In the genomic region with DNA sequence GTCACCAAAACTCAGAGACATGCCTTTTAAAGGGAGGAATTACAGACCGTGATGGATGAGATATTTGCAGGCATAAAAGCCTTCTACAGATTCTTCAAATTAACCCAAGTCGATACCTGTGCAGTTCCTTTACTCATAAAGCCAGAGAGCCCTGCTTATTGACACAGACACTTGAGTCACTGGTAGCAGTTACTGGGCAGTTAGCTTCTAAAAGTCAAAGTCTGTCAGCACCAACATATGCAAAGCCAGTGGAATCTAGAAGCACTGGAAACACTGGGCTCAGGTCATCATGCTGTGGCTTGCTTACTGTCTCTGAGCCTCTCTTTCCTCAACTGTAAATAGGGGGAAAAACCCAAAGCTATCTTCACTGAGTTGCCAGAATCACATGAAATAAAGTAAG, we compare ENCODE assay signal across 29 cellular contexts. TPM values are rescaled to one million over a fixed set of nuclear protein-coding genes. Genes with fewer than 3 reads are reported as not detected.
DNase-seq lines count a peak whose midpoint lies in the region; ATAC-seq and TF ChIP-seq lines count a peak whose summit lies in the region.
"Had no signal": no experiment of that assay in that cellular context is flagged by ENCODE, and none has a peak within 500 bp of the region (broad histone marks: within the 10 kb centered on the region; RNA-seq: fewer than 3 reads in every experiment).

No MANE protein-coding gene starts in this region.

- H3K4me1 Mint-ChIP-seq in GM23338, result no peaks in the 10 kb centered on the region
- H3K4me1 Mint-ChIP-seq in activated CD4-positive, alpha-beta memory T cell treated with anti-CD3 and anti-CD28 coated beads for 36 hours (ENCODE audit: low read depth), result peaks cover 16% of the 10 kb centered on the region
- H3K4me1 Mint-ChIP-seq in CD4-positive, alpha-beta T cell (ENCODE audit: low read depth), result no peaks in the 10 kb centered on the region
- H3K4me1 Mint-ChIP-seq: activated B cell treated with CpG ODN at 0.5 μM for 24 hours had no signal

- no peak overlapping the region for H3K27ac Mint-ChIP-seq in GM23338
- H3K27ac Mint-ChIP-seq in activated CD4-positive, alpha-beta memory T cell treated with anti-CD3 and anti-CD28 coated beads for 36 hours, result no peak overlapping the region
- H3K27ac Mint-ChIP-seq in CD4-positive, alpha-beta T cell, result no peak overlapping the region
- H3K27ac Mint-ChIP-seq: activated B cell treated with CpG ODN at 0.5 μM for 24 hours had no signal

- POLR2A ChIA-PET in activated CD4-positive, alpha-beta memory T cell treated with anti-CD3 and anti-CD28 coated beads for 36 hours (lab: Charles Lee), result no interaction called here
- POLR2A ChIA-PET in CD4-positive, alpha-beta T cell (lab: Charles Lee), result no interaction called here

- H3K9me2 ChIP-seq in GM23338 (ENCODE audit: insufficient read depth), result no peaks in the 10 kb centered on the region

- H3K27me3 Mint-ChIP-seq in GM23338 (ENCODE audit: insufficient read depth, low read depth, poor library complexity), result peaks cover 10% of the 10 kb centered on the region
- H3K27me3 Mint-ChIP-seq in activated CD4-positive, alpha-beta memory T cell treated with anti-CD3 and anti-CD28 coated beads for 36 hours, result peaks cover 8% of the 10 kb centered on the region
- no peaks in the 10 kb centered on the region for H3K27me3 Mint-ChIP-seq in CD4-positive, alpha-beta T cell

- TF ChIP-seq CTCF in GM23338 (conservative IDR thresholded peaks at IDR 0.05; ENCODE audit: low read depth in 2 of 2) (no peak), left lung (IDR thresholded peaks at IDR 0.05) (no peak)
- TF ChIP-seq CTCF in CD4-positive, alpha-beta T cell (IDR thresholded peaks at IDR 0.05), result no peak

- H3K9me3 ChIP-seq in endocrine pancreas (ENCODE audit: control insufficient read depth, low read length) (no peaks in the 10 kb centered on the region), left lung (no peaks in the 10 kb centered on the region)
- H3K9me3 ChIP-seq in CD4-positive, alpha-beta T cell (ENCODE audit: control insufficient read depth, low read length), result no peaks in the 10 kb centered on the region
- H3K9me3 ChIP-seq: BLaER1, esophagus squamous epithelium, gastrocnemius medialis, lower lobe of right lung, SJSA1, spleen, tibial artery had no signal

- H3K9me3 Mint-ChIP-seq in GM23338, result no peaks in the 10 kb centered on the region
- no peaks in the 10 kb centered on the region for H3K9me3 Mint-ChIP-seq in activated CD4-positive, alpha-beta memory T cell treated with anti-CD3 and anti-CD28 coated beads for 36 hours
- no peaks in the 10 kb centered on the region for H3K9me3 Mint-ChIP-seq in CD4-positive, alpha-beta T cell
- H3K9me3 Mint-ChIP-seq: activated B cell treated with CpG ODN at 0.5 μM for 24 hours had no signal

- CTCF ChIA-PET in activated CD4-positive, alpha-beta memory T cell treated with anti-CD3 and anti-CD28 coated beads for 36 hours (lab: Charles Lee), result interaction anchor here (1.0 kb wide), 1 partner anchor 25 kb away, joined by 4 read pairs; no protein-coding TSS in a partner anchor
- CTCF ChIA-PET in CD4-positive, alpha-beta T cell (lab: Charles Lee), result no interaction called here

- no peak overlapping the region for H3K4me3 ChIP-seq in GM23338
- H3K4me3 ChIP-seq in endocrine pancreas (ENCODE audit: control insufficient read depth, insufficient read depth, low read length), result peak overlapping the region; percentile 30
- H3K4me3 ChIP-seq in left lung, result no peak overlapping the region
- H3K4me3 ChIP-seq: BLaER1, cardiac muscle cell, coronary artery, esophagus squamous epithelium, gastrocnemius medialis, lower lobe of right lung, SJSA1, spleen, tibial artery had no signal

- H3K27ac ChIP-seq in GM23338 (ENCODE audit: low read depth) (no peak overlapping the region), left lung (no peak overlapping the region)
- H3K27ac ChIP-seq in CD4-positive, alpha-beta T cell (ENCODE audit: low read depth, low read length), result no peak overlapping the region
- H3K27ac ChIP-seq: BLaER1, cardiac muscle cell, coronary artery, esophagus squamous epithelium, gastrocnemius medialis, KMS-11, lower lobe of right lung, parathyroid adenoma, SJSA1, spleen, tibial artery had no signal

- no peaks in the 10 kb centered on the region for H3K36me3 Mint-ChIP-seq in GM23338 (ENCODE audit: low read depth)
- H3K36me3 Mint-ChIP-seq in activated CD4-positive, alpha-beta memory T cell treated with anti-CD3 and anti-CD28 coated beads for 36 hours, result no peaks in the 10 kb centered on the region
- no peaks in the 10 kb centered on the region for H3K36me3 Mint-ChIP-seq in CD4-positive, alpha-beta T cell (ENCODE audit: low read depth)

- 0 out of 2 replicates have a peak overlapping the region, but pooled peaks have one; percentile 28 for H2AFZ ChIP-seq in GM23338
- H2AFZ ChIP-seq: parathyroid adenoma had no signal

- H3K79me2 ChIP-seq in GM23338 (replicated peaks; ENCODE audit: insufficient read depth), result no peaks in the 10 kb centered on the region
- H3K79me2 ChIP-seq: parathyroid adenoma had no signal

- H3K36me3 ChIP-seq in GM23338 (ENCODE audit: insufficient read depth) (no peaks in the 10 kb centered on the region), endocrine pancreas (ENCODE audit: control insufficient read depth, insufficient read depth, low read length) (no peaks in the 10 kb centered on the region), left lung (no peaks in the 10 kb centered on the region)
- H3K36me3 ChIP-seq: BLaER1, cardiac muscle cell, esophagus squamous epithelium, gastrocnemius medialis, lower lobe of right lung, SJSA1, spleen, tibial artery had no signal

- peaks cover 4% of the 10 kb centered on the region; the same call in 1 of the 2 replicates for H3K4me1 ChIP-seq in GM23338 (ENCODE audit: insufficient read depth)
- H3K4me1 ChIP-seq in endocrine pancreas (ENCODE audit: control insufficient read depth, insufficient read depth, low read length), result no peaks in the 10 kb centered on the region
- H3K4me1 ChIP-seq in left lung, result peaks cover 0 to 5% of the 10 kb centered on the region in 2 donors
- H3K4me1 ChIP-seq: lower lobe of right lung, parathyroid adenoma had no signal

- no peak overlapping the region for H3K9ac ChIP-seq in endocrine pancreas (ENCODE audit: control insufficient read depth, insufficient read depth, low read length)
- H3K9ac ChIP-seq: BLaER1, KMS-11, parathyroid adenoma had no signal

- no peaks in the 10 kb centered on the region for H4K20me1 ChIP-seq in GM23338 (replicated peaks; ENCODE audit: insufficient read depth)
- H4K20me1 ChIP-seq: BLaER1 had no signal

- no peak overlapping the region for H3K4me2 ChIP-seq in GM23338
- H3K4me2 ChIP-seq: BLaER1, KMS-11 had no signal

- H3K4me3 Mint-ChIP-seq in GM23338, result no peak overlapping the region
- no peak overlapping the region for H3K4me3 Mint-ChIP-seq in activated CD4-positive, alpha-beta memory T cell treated with anti-CD3 and anti-CD28 coated beads for 36 hours
- no peak overlapping the region for H3K4me3 Mint-ChIP-seq in CD4-positive, alpha-beta T cell
- H3K4me3 Mint-ChIP-seq: activated B cell treated with CpG ODN at 0.5 μM for 24 hours had no signal

- H3F3A ChIP-seq in GM23338 (replicated peaks; ENCODE audit: low read depth), result no peaks in the 10 kb centered on the region

- ATAC-seq in GM23338, result no peak
- peak; percentile 21 for ATAC-seq in left lung
- ATAC-seq in CD4-positive, alpha-beta T cell (ENCODE audit: poor library complexity), result no peak
- no peak for ATAC-seq in GM19328 (IDR thresholded peaks at IDR 0.05; ENCODE audit: unreplicated experiment)
- ATAC-seq: gastrocnemius medialis, lower lobe of right lung, right cardiac atrium had no signal

- no peaks in the 10 kb centered on the region for H3K27me3 ChIP-seq in GM23338 (ENCODE audit: insufficient read depth)
- no peaks in the 10 kb centered on the region for H3K27me3 ChIP-seq in endocrine pancreas (ENCODE audit: control insufficient read depth, insufficient read depth, low read length)
- no peaks in the 10 kb centered on the region for H3K27me3 ChIP-seq in left lung
- no peaks in the 10 kb centered on the region for H3K27me3 ChIP-seq in CD4-positive, alpha-beta T cell (ENCODE audit: control insufficient read depth, insufficient read depth, low read length)
- H3K27me3 ChIP-seq: BLaER1, cardiac muscle cell, gastrocnemius medialis, SJSA1, spleen, tibial artery had no signal

- intact Hi-C loops in left lung (cut with DNase I), result no loop called here
- intact Hi-C loops in activated CD4-positive, alpha-beta memory T cell treated with anti-CD3 and anti-CD28 coated beads for 36 hours (cut with micrococcal nuclease), result no loop called here
- intact Hi-C loops in CD4-positive, alpha-beta T cell (cut with DNase I, micrococcal nuclease), result no loop called here

- DNase-seq in DMS53 (lab: John Stamatoyannopoulos, UW), result peak; percentile 50
- DNase-seq in GM23338 (ENCODE audit: low spot score), result no peak
- no peak for DNase-seq in left lung
- no peak for DNase-seq in activated CD4-positive, alpha-beta memory T cell treated with anti-CD3 and anti-CD28 coated beads for 36 hours
- no peak for DNase-seq in CD4-positive, alpha-beta T cell
- DNase-seq: activated B cell treated with CpG ODN at 0.5 μM for 24 hours; activated CD4-positive, alpha-beta T cell treated with anti-CD3 and anti-CD28 coated beads, Interleukin-2, amount 50 U/mL, for 4 hours; activated naive CD4-positive, alpha-beta T cell treated with anti-CD3 and anti-CD28 coated beads, Interleukin-2, amount 50 U/mL, for 16 hours; anterior cingulate cortex; COR-L47; effector memory CD4-positive, alpha-beta T cell; esophagus squamous epithelium; gastrocnemius medialis; hypothalamus; lower lobe of right lung; NCI-H2171; NCI-H510A treated with DMSO at 0.1 percent for 48 hours; right cardiac atrium; RPMI8226; spleen; tibial artery had no signal

TF ChIP-seq in GM23338, 12 proteins besides CTCF, POLR2A, EP300 and RAD21 (continues in another document):
- TF ChIP-seq ZNF114 (CRISPR knock-in tag; IDR thresholded peaks at IDR 0.05) (no peak), ZNF331 (CRISPR knock-in tag; IDR thresholded peaks at IDR 0.05; ENCODE audit: low read depth) (no peak)

RNA-seq across cellular contexts. Expression of gene LRCH1, which starts 25.7 kb away (rescaled TPM):
- 8.0 and 9.2 TPM in 2 replicates for total RNA-seq in GM23338 (2014; rRNA removed; shearing (Covaris generic))
- polyA plus RNA-seq in GM23338 (2016; fragmentation: Nextera tagmentation; extraction: Ambion mirVana), result 3.1 and 3.9 TPM in 2 replicates
- 10 to 100 TPM; 16.1 to 17.7 TPM for total RNA-seq in left lung
- 10 to 100 TPM; 16.9 to 17.9 TPM for total RNA-seq in activated CD4-positive, alpha-beta memory T cell treated with anti-CD3 and anti-CD28 coated beads for 36 hours
- 10 to 100 TPM; 13.4 to 14.7 TPM for total RNA-seq in CD4-positive, alpha-beta T cell
